8 cellular contexts compared by ENCODE assay signal in the genomic region with DNA sequence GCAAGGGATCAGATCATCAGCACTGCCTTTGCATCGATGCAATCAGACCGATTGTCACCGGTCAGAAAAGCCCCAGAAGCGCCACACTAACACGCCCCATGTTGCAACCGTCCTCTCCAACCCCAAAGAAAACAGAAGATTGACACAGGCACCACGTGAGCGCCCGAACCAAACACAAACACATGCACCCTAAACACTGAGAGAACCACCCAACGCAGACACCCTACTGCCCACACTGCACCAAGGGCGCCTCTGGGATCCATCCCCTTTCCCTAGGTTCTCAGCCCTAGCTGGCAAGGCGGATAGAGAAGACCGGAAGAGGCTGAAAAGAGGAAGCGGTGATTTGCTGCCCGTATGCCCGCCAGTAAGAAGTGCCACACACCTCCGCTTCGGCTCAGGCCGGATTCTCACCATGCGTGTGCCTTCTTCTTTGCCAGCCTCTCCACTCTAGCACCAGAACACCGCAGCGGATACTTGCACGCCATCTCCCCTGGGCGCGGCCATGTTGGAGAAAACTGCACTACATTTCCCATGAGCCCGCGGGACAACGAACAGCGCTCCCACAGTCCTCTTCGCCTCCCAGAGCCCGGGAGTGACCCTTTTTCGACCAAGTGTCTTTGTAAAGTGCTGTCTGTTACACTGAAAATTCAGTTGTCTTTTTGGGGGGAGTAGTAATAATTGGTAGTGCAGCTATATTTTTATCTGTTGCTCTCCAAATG. TPM values are rescaled to one million over a fixed set of nuclear protein-coding genes. Genes with fewer than 3 reads are reported as not detected.
DNase-seq lines count a peak whose midpoint lies in the region; ATAC-seq and TF ChIP-seq lines count a peak whose summit lies in the region.

A gene with protein sequence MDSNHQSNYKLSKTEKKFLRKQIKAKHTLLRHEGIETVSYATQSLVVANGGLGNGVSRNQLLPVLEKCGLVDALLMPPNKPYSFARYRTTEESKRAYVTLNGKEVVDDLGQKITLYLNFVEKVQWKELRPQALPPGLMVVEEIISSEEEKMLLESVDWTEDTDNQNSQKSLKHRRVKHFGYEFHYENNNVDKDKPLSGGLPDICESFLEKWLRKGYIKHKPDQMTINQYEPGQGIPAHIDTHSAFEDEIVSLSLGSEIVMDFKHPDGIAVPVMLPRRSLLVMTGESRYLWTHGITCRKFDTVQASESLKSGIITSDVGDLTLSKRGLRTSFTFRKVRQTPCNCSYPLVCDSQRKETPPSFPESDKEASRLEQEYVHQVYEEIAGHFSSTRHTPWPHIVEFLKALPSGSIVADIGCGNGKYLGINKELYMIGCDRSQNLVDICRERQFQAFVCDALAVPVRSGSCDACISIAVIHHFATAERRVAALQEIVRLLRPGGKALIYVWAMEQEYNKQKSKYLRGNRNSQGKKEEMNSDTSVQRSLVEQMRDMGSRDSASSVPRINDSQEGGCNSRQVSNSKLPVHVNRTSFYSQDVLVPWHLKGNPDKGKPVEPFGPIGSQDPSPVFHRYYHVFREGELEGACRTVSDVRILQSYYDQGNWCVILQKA (minus strand): TSS at position 517 of the 719 bp plus-strand sequence. CDS start 4,842 bp downstream, outside the sequence.

- peaks cover 59% of the 10 kb centered on the region for H3K4me1 Mint-ChIP-seq in stimulated activated naive CD8-positive, alpha-beta T cell treated with anti-CD3 and anti-CD28 coated beads, Interleukin-15, amount 100 ng/mL, for 72 hours

- H3K9me3 ChIP-seq in neural cell (ENCODE audit: low read length): no peaks in the 10 kb centered on the region

- peak within 1 kb of the TSS; percentile 98 for H3K27ac Mint-ChIP-seq in stimulated activated naive CD8-positive, alpha-beta T cell treated with anti-CD3 and anti-CD28 coated beads, Interleukin-15, amount 100 ng/mL, for 72 hours

- no peaks in the 10 kb centered on the region for H3K79me2 ChIP-seq in neural cell (replicated peaks; ENCODE audit: insufficient read depth, low read length)

- H3K9ac ChIP-seq in neural cell (ENCODE audit: low read length): peak within 1 kb of the TSS; percentile 67

- no peaks in the 10 kb centered on the region for H3K27me3 ChIP-seq in neural cell (ENCODE audit: insufficient read depth, low read depth, low read length)

- no peaks in the 10 kb centered on the region for H3K9me2 ChIP-seq in neural cell (ENCODE audit: insufficient read depth, low read length)

- peak within 1 kb of the TSS; percentile 90 for H2AFZ ChIP-seq in neural cell (ENCODE audit: low read depth, low read length)

- peak within 1 kb of the TSS; percentile 95 for H3K4me3 ChIP-seq in fibroblast of pulmonary artery (replicated peaks; ENCODE audit: low read depth, low read length)
- peak within 1 kb of the TSS; percentile 87 for H3K4me3 ChIP-seq in neural cell (ENCODE audit: low read length)

- no peaks in the 10 kb centered on the region for H3F3A ChIP-seq in neural cell (ENCODE audit: insufficient read depth, low read length, poor library complexity, severe bottlenecking)

- TF ChIP-seq RAD21 in Ishikawa (IDR thresholded peaks at IDR 0.05; ENCODE audit: low read depth) (no peak), neural cell (conservative IDR thresholded peaks at IDR 0.05) (peak; percentile 21)

- peak within 1 kb of the TSS; percentile 90 to 91 for H3K4me3 Mint-ChIP-seq in stimulated activated naive CD8-positive, alpha-beta T cell treated with anti-CD3 and anti-CD28 coated beads, Interleukin-15, amount 100 ng/mL, for 72 hours

- TF ChIP-seq CTCF in fibroblast of pulmonary artery (IDR thresholded peaks at IDR 0.05; ENCODE audit: low read length, missing control alignments) (no peak), neural cell (IDR thresholded peaks at IDR 0.05; ENCODE audit: poor library complexity, severe bottlenecking) (peak; percentile 28)

- no peaks in the 10 kb centered on the region for H3K36me3 ChIP-seq in neural cell (ENCODE audit: insufficient read depth, low read length)

- peak; percentile 68 for ATAC-seq in GM21576 (IDR thresholded peaks at IDR 0.05; ENCODE audit: unreplicated experiment)
- ATAC-seq in stimulated activated naive CD8-positive, alpha-beta T cell treated with anti-CD3 and anti-CD28 coated beads, Interleukin-15, amount 100 ng/mL, for 72 hours: peak; percentile 91

- DNase-seq in DMS53 treated with DMSO at 0.1 percent for 48 hours (lab: John Stamatoyannopoulos, UW; ENCODE audit: unreplicated experiment): peak; percentile 58
- peak; percentile 84 for DNase-seq in RKO (ENCODE audit: low spot score)
- DNase-seq in activated T-helper 1 cell treated with anti-CD3 and anti-CD28 coated beads, Interleukin-2, amount 50 U/mL, for 16 hours (ENCODE audit: low read depth in 1 of 2, low spot score in 1 of 2): peak; percentile 56 to 65
- DNase-seq in fibroblast of pulmonary artery (ENCODE audit: low read depth): peak; percentile 64
- DNase-seq in stimulated activated naive CD8-positive, alpha-beta T cell treated with anti-CD3 and anti-CD28 coated beads, Interleukin-15, amount 100 ng/mL, for 72 hours: peak; percentile 71 to 81

- TF ChIP-seq EP300 in Ishikawa (IDR thresholded peaks at IDR 0.05; ENCODE audit: borderline replicate concordance): no peak
- peak; percentile 20 for TF ChIP-seq EP300 in neural cell (conservative IDR thresholded peaks at IDR 0.05; ENCODE audit: poor library complexity, severe bottlenecking)

- peak within 1 kb of the TSS; percentile 68 for H3K27ac ChIP-seq in neural cell (ENCODE audit: low read length)

- no peaks in the 10 kb centered on the region for H4K20me1 ChIP-seq in neural cell (ENCODE audit: insufficient read depth)

- H3K27me3 Mint-ChIP-seq in stimulated activated naive CD8-positive, alpha-beta T cell treated with anti-CD3 and anti-CD28 coated beads, Interleukin-15, amount 100 ng/mL, for 72 hours: no peaks in the 10 kb centered on the region

- H3K9me3 Mint-ChIP-seq in stimulated activated naive CD8-positive, alpha-beta T cell treated with anti-CD3 and anti-CD28 coated beads, Interleukin-15, amount 100 ng/mL, for 72 hours: no peaks in the 10 kb centered on the region

- H3K4me2 ChIP-seq in neural cell (ENCODE audit: low read length): peak within 1 kb of the TSS; percentile 80

TF ChIP-seq in Ishikawa, 13 proteins besides CTCF, POLR2A, EP300 and RAD21:
- TF ChIP-seq USF1 (IDR thresholded peaks at IDR 0.05) (peak; percentile 63; the same call in 1 of the 2 replicates), TAF1 (IDR thresholded peaks at IDR 0.05; ENCODE audit: low read depth) (peak; percentile 61; the same call in 1 of the 2 replicates), MAX (IDR thresholded peaks at IDR 0.05) (peak; percentile 85), ZBTB7A (IDR thresholded peaks at IDR 0.05; ENCODE audit: low read depth) (no peak), YY1 (IDR thresholded peaks at IDR 0.05; ENCODE audit: low read depth) (peak; percentile 99), CREB1 (IDR thresholded peaks at IDR 0.05; ENCODE audit: low read depth) (no peak)

TF ChIP-seq in neural cell, 6 proteins besides CTCF, POLR2A, EP300 and RAD21:
- TF ChIP-seq SMC3 (conservative IDR thresholded peaks at IDR 0.05; ENCODE audit: poor library complexity) (peak; percentile 53), TAF1 (IDR thresholded peaks at IDR 0.05; ENCODE audit: low read depth) (peak; percentile 50), POLR2AphosphoS5 (IDR thresholded peaks at IDR 0.05) (peak; percentile 61), EZH2 (IDR thresholded peaks at IDR 0.05; ENCODE audit: borderline replicate concordance, insufficient read depth, low read length, poor library complexity, severe bottlenecking) (no peak), REST (IDR thresholded peaks at IDR 0.05; ENCODE audit: borderline replicate concordance) (peak; percentile 57), MXI1 (conservative IDR thresholded peaks at IDR 0.05; ENCODE audit: poor library complexity, severe bottlenecking) (peak; percentile 100)

RNA-seq across cellular contexts. Expression of the gene that starts here (rescaled TPM):
- 7.6 and 10.0 TPM in 2 replicates for polyA plus RNA-seq in neural cell
- polyA minus RNA-seq in neural cell: 11.9 and 15.0 TPM in 2 replicates

Comparison
In these comparisons a context has a peak if more than half of its experiments do, and no peak if none do; other contexts are left out.
1. Peak in every context shown above with its lines: DNase-seq, ATAC-seq, H3K4me3 ChIP-seq and H3K27ac ChIP-seq.